Comparison of ENCODE assay signal across 10 cellular contexts in genomic region chr17:78672880-78673371, GRCh38.
DNase-seq lines count a peak whose midpoint lies in the region; ATAC-seq and TF ChIP-seq lines count a peak whose summit lies in the region.
"Had no signal": no experiment of that assay in that cellular context is flagged by ENCODE, and none has a peak within 500 bp of the region (broad histone marks: within the 10 kb centered on the region; RNA-seq: fewer than 3 reads in every experiment).

No MANE protein-coding gene starts in this region.

- H3K36me3 Mint-ChIP-seq in CD8-positive, alpha-beta T cell = peaks cover 81% of the 10 kb centered on the region
- H3K36me3 Mint-ChIP-seq in endothelial cell (ENCODE audit: low read depth, unreplicated experiment) = peaks cover 29% of the 10 kb centered on the region

- H3K79me2 ChIP-seq in osteoblast (ENCODE audit: insufficient read depth, low read length) (no peaks in the 10 kb centered on the region), mesendoderm (ENCODE audit: control insufficient read depth, insufficient read depth, low read length) (no peaks in the 10 kb centered on the region)

- in situ Hi-C loops in GM13977 (cut with MboI; ENCODE audit: low pct_unique_long_range_greater_than_20kb, low sequenced_read_pairs, unreplicated experiment) = no loop called here

- H3K9me3 ChIP-seq in CD8-positive, alpha-beta T cell (ENCODE audit: low read length) = no peaks in the 10 kb centered on the region
- no peaks in the 10 kb centered on the region for H3K9me3 ChIP-seq in osteoblast (ENCODE audit: low read depth, low read length)

- POLR2A ChIA-PET in CD8-positive, alpha-beta T cell (lab: Charles Lee) = no interaction called here

- no peak overlapping the region for H3K27ac ChIP-seq in CD8-positive, alpha-beta T cell (ENCODE audit: low read depth, low read length)
- no peak overlapping the region for H3K27ac ChIP-seq in coronary artery
- no peak overlapping the region for H3K27ac ChIP-seq in osteoblast (ENCODE audit: low read depth, low read length)
- H3K27ac ChIP-seq in mesendoderm (ENCODE audit: low read depth, low read length) = no peak overlapping the region
- H3K27ac ChIP-seq: HL-60 had no signal

- H3K27me3 Mint-ChIP-seq in CD8-positive, alpha-beta T cell (ENCODE audit: low read depth) = no peaks in the 10 kb centered on the region
- peaks cover 14% of the 10 kb centered on the region for H3K27me3 Mint-ChIP-seq in endothelial cell (ENCODE audit: unreplicated experiment)

- CTCF ChIA-PET in CD8-positive, alpha-beta T cell (lab: Charles Lee) = no interaction called here

- no peaks in the 10 kb centered on the region for H3K9me3 Mint-ChIP-seq in CD8-positive, alpha-beta T cell
- no peaks in the 10 kb centered on the region for H3K9me3 Mint-ChIP-seq in endothelial cell (ENCODE audit: unreplicated experiment)

- no peak overlapping the region for H4K8ac ChIP-seq in mesendoderm (ENCODE audit: low read depth, low read length)

- intact Hi-C loops in CD8-positive, alpha-beta T cell (cut with DNase I, micrococcal nuclease) = no loop called here

- no peak overlapping the region for H2BK5ac ChIP-seq in mesendoderm (ENCODE audit: low read length)

- peaks cover 59% of the 10 kb centered on the region for H3K36me3 ChIP-seq in CD8-positive, alpha-beta T cell (ENCODE audit: insufficient read depth, low read length)
- peaks cover 18% of the 10 kb centered on the region for H3K36me3 ChIP-seq in osteoblast (ENCODE audit: insufficient read depth, low read length)
- H3K36me3 ChIP-seq in mesendoderm (ENCODE audit: control insufficient read depth, insufficient read depth, low read length) = no peaks in the 10 kb centered on the region

- no peak overlapping the region for H4K5ac ChIP-seq in mesendoderm (ENCODE audit: low read length)

- H3K4me1 ChIP-seq in CD8-positive, alpha-beta T cell (ENCODE audit: insufficient read depth, low read length) = no peaks in the 10 kb centered on the region
- H3K4me1 ChIP-seq in osteoblast (ENCODE audit: insufficient read depth, low read length) = no peaks in the 10 kb centered on the region
- H3K4me1 ChIP-seq in mesendoderm (ENCODE audit: control insufficient read depth, low read depth, low read length) = no peaks in the 10 kb centered on the region

- H3K4me1 Mint-ChIP-seq in CD8-positive, alpha-beta T cell (ENCODE audit: low read depth) = peaks cover 2% of the 10 kb centered on the region
- peaks cover 23% of the 10 kb centered on the region for H3K4me1 Mint-ChIP-seq in endothelial cell (ENCODE audit: unreplicated experiment)

- H2AK5ac ChIP-seq in mesendoderm (ENCODE audit: low read length) = no peak overlapping the region

- H2AFZ ChIP-seq in osteoblast (ENCODE audit: low read length) = no peak overlapping the region

- TF ChIP-seq CTCF in CD8-positive, alpha-beta T cell (IDR thresholded peaks at IDR 0.05) = no peak
- TF ChIP-seq CTCF in coronary artery (IDR thresholded peaks at IDR 0.05) (no peak), osteoblast (IDR thresholded peaks at IDR 0.05; ENCODE audit: extremely low read depth, low read depth, low read length) (no peak), GM13977 (IDR thresholded peaks at IDR 0.05; ENCODE audit: extremely low read depth, insufficient read depth, missing control alignments) (no peak), endothelial cell (IDR thresholded peaks at IDR 0.05; ENCODE audit: unreplicated experiment) (no peak)

- no peak overlapping the region for H3K18ac ChIP-seq in mesendoderm (ENCODE audit: low read length)

- no peaks in the 10 kb centered on the region for H3K27me3 ChIP-seq in CD8-positive, alpha-beta T cell (ENCODE audit: insufficient read depth, low read length)
- H3K27me3 ChIP-seq in osteoblast (ENCODE audit: insufficient read depth, low read length) (no peaks in the 10 kb centered on the region), mesendoderm (ENCODE audit: insufficient read depth, low read length, poor library complexity) (no peaks in the 10 kb centered on the region)

- no peak overlapping the region for H3K23ac ChIP-seq in mesendoderm (ENCODE audit: low read length)

- H4K20me1 ChIP-seq in osteoblast (ENCODE audit: insufficient read depth, low read length) = no peaks in the 10 kb centered on the region

- no peak for DNase-seq in CD8-positive, alpha-beta T cell
- DNase-seq in LHCN-M2 (ENCODE audit: low read depth) (peak; percentile 92), coronary artery (ENCODE audit: low spot score) (peak; percentile 62), osteoblast (ENCODE audit: insufficient read length, low spot score, missing footprints) (peak; percentile 90), GM13977 (ENCODE audit: low spot score) (no peak), endothelial cell (ENCODE audit: low spot score) (no peak), mesendoderm (no peak)
- DNase-seq: T-helper 2 cell had no signal

- peak overlapping the region; percentile 55 for H3K27ac Mint-ChIP-seq in CD8-positive, alpha-beta T cell
- H3K27ac Mint-ChIP-seq in endothelial cell (ENCODE audit: unreplicated experiment) = no peak overlapping the region

- peak; percentile 18 for ATAC-seq in CD8-positive, alpha-beta T cell
- ATAC-seq in GM18867 (IDR thresholded peaks at IDR 0.05; ENCODE audit: unreplicated experiment) = no peak

- no peak overlapping the region for H3K4ac ChIP-seq in mesendoderm (ENCODE audit: low read depth, low read length)

- H3K4me3 ChIP-seq in CD8-positive, alpha-beta T cell (ENCODE audit: low read depth, low read length) = no peak overlapping the region
- H3K4me3 ChIP-seq in coronary artery = no peak overlapping the region
- no peak overlapping the region for H3K4me3 ChIP-seq in osteoblast (ENCODE audit: insufficient read depth, low read length)
- H3K4me3 ChIP-seq in mesendoderm (ENCODE audit: low read length) = no peak overlapping the region

- H3K79me1 ChIP-seq in mesendoderm (ENCODE audit: low read length) = no peaks in the 10 kb centered on the region

- no peak overlapping the region for H3K4me3 Mint-ChIP-seq in CD8-positive, alpha-beta T cell
- H3K4me3 Mint-ChIP-seq in endothelial cell (ENCODE audit: unreplicated experiment) = no peak overlapping the region

- H3K9ac ChIP-seq in mesendoderm (ENCODE audit: low read length) = no peak overlapping the region

- H2BK15ac ChIP-seq in mesendoderm (replicated peaks; ENCODE audit: low read depth) = no peak overlapping the region

- H3K4me2 ChIP-seq in osteoblast (ENCODE audit: insufficient read depth, low read length) = no peak overlapping the region
- no peak overlapping the region for H3K4me2 ChIP-seq in mesendoderm (ENCODE audit: low read length)

- no peak overlapping the region for H3K56ac ChIP-seq in mesendoderm (ENCODE audit: low read length)

- no CpG with 5 or more reads among the region's 5 CpGs for WGBS in mesendoderm (ENCODE audit: extremely low coverage, insufficient coverage, low lambda C conversion rate)

- H2BK120ac ChIP-seq in mesendoderm (ENCODE audit: low read depth, low read length) = no peak overlapping the region

Comparison
In these comparisons a context has a peak if more than half of its experiments do, and no peak if none do; other contexts are left out.
1. DNase-seq: peak in LHCN-M2 (single experiment), coronary artery (single experiment) and osteoblast (single experiment); none in CD8-positive, alpha-beta T cell (0 of 7), GM13977 (single experiment), endothelial cell (single experiment) and mesendoderm (single experiment).